ENCODE assay signal across 22 cellular contexts in the genomic region with DNA sequence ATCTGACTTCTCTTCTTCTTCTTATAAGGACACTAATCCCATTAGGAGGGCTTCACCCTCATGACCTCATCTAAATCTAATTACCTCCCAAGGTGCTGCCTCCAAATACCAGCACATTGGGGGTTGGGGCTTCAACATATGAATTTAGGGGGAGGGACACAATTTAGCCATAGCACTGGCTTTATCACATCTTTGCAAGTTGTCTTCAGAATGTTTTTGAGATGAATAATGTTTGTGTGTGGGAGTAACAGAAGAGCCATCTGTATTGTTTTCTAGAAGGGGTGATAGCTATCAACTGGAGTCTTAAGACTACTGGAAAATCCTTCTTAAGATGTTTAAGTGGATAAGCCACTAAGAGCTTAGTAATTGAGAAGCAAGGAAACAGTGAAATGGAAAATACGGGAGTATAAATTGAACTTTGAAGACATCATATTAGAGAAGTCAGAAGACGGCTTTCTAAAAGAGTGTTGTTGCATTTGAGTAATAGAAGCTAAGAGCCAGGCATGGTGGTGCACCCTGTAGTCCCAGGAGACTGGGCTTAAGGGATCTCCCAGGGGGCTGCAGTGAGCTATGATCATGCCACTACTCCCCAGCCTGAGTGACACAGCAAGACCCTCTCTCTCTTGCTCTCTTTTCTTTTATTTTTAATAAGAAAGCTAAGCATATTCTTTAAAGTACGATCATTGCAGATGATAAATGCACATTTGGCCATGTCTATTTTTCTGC.
"Had no signal": no experiment of that assay in that cellular context is flagged by ENCODE, and none has a peak within 500 bp of the region (broad histone marks: within the 10 kb centered on the region; RNA-seq: fewer than 3 reads in every experiment).

No MANE protein-coding gene starts in this region.

- ATAC-seq: activated naive CD8-positive, alpha-beta T cell treated with anti-CD3 and anti-CD28 coated beads, Interleukin-2, amount 50 U/mL, for 24 hours; gastrocnemius medialis; naive thymus-derived CD8-positive, alpha-beta T cell; right lobe of liver; stimulated activated memory B cell treated with anti-CD40 and anti-IgM and Interleukin-4, amounts not matched to agents 10 μg/mL and 1 μg/mL and 100 μg/mL, for 72 hours had no signal

- H2AFZ ChIP-seq: parathyroid adenoma had no signal

- H3K36me3 ChIP-seq: brain microvascular endothelial cell, colonic mucosa, gastrocnemius medialis, heart right ventricle, right lobe of liver, thoracic aorta had no signal

- H3K79me2 ChIP-seq: parathyroid adenoma had no signal

- H3K9me3 ChIP-seq: colonic mucosa, gastrocnemius medialis, heart right ventricle, right lobe of liver, thoracic aorta had no signal

- H3K27me3 ChIP-seq: brain microvascular endothelial cell, colonic mucosa, gastrocnemius medialis, heart right ventricle, right lobe of liver had no signal

- DNase-seq: activated CD4-positive, alpha-beta T cell treated with anti-CD3 and anti-CD28 coated beads, Interleukin-2, amount 50 U/mL, for 1 hour; activated CD4-positive, CD25-positive, alpha-beta regulatory T cell treated with anti-CD3 and anti-CD28 coated beads, Interleukin-2, amount 50 U/mL, for 72 hours; activated CD8-positive, alpha-beta memory T cell treated with anti-CD3 and anti-CD28 coated beads for 24 hours; activated CD8-positive, alpha-beta memory T cell treated with anti-CD3 and anti-CD28 coated beads, Interleukin-2, amount 50 U/mL, for 48 hours; activated effector memory CD4-positive, alpha-beta T cell treated with Interleukin-2 at 50 U/mL for 16 hours; activated naive CD4-positive, alpha-beta T cell treated with anti-CD3 and anti-CD28 coated beads, Interleukin-2, amount 10 ng/mL, durations not matched to agents 7 days and 5 days; activated naive CD8-positive, alpha-beta T cell treated with anti-CD3 and anti-CD28 coated beads, Interleukin-2, amount 50 U/mL, for 24 hours; activated T-cell treated with anti-CD3 and anti-CD28 coated beads, Interleukin-2, amount 50 U/mL, for 48 hours; aorta; brain microvascular endothelial cell; colonic mucosa; gastrocnemius medialis; heart right ventricle; immature natural killer cell; mesenchymal stem cell; naive thymus-derived CD8-positive, alpha-beta T cell; right lobe of liver; stimulated activated CD4-positive, alpha-beta T cell treated with anti-CD3 and anti-CD28 coated beads, Interleukin-4, amount 100 ng/mL, for 4 hours; T-helper 9 cell had no signal

- H3K9ac ChIP-seq: parathyroid adenoma had no signal

- H3K4me3 ChIP-seq: colonic mucosa, gastrocnemius medialis, heart right ventricle, right lobe of liver, thoracic aorta had no signal

- H3K4me1 ChIP-seq: colonic mucosa, parathyroid adenoma, right lobe of liver had no signal

- H3K27ac ChIP-seq: brain microvascular endothelial cell, colonic mucosa, gastrocnemius medialis, parathyroid adenoma, right lobe of liver, thoracic aorta had no signal
